Comparison of ENCODE assay signal across 13 cellular contexts in the genomic region with DNA sequence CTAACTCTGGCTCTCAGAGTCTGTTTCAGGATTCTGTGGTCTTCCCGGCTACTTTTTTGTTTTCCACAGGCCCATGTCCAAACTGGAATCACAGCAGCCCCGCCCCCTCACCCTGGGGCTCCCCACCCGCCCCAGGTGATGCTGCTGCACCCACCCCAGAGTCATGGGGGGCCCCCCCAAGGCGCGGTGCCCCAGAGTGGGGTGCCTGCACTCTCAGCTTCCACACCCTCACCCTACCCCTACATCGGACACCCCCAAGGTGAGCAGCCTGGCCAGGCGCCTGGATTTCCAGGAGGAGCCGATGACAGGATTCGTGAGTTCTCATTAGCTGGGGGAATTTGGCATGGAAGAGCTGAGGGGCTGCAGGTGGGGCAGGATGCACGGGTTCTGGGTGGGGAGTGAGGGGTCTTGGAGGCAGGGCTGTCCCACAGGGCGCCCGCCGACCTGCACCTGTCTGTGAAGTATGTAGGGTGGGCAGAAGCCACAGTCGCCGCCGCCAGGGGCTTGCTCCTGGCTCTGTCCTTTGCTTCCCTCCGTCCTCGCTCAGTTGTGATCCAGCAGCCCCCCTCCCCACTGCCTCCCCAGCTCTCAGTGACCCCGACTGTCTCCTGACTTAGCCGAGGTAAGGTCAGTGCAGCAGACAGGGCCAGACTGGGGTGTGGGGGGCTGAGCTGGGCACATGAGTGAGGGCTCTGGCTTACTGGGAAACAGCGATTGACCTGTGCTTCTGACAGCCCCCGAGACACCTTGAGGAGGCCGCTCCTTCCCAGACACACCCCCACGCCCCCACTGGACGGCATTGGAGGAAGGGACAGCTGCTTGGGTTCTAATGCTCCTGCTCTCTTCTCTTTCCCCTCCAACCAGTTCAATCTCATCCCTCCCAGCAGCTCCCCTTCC. TPM values are rescaled to one million over a fixed set of nuclear protein-coding genes. Genes with fewer than 3 reads are reported as not detected.
"Had no signal": no experiment of that assay in that cellular context is flagged by ENCODE, and none has a peak within 500 bp of the region (broad histone marks: within the 10 kb centered on the region; RNA-seq: fewer than 3 reads in every experiment).

No MANE protein-coding gene starts in this region.

- FAIRE-seq: bronchial epithelial cell, colon, keratinocyte had no signal

- H3K4me3 ChIP-seq: ascending aorta, ovary had no signal

- H3K27me3 Mint-ChIP-seq: activated CD4-positive, alpha-beta T cell treated with anti-CD3 and anti-CD28 coated beads, Interleukin-2, amount 10 ng/mL, durations not matched to agents 7 days and 5 days had no signal

- H3K27ac ChIP-seq: ascending aorta, ovary had no signal

- H3K27me3 ChIP-seq: ascending aorta, ovary had no signal

- H3K4me1 Mint-ChIP-seq: activated CD4-positive, alpha-beta T cell treated with anti-CD3 and anti-CD28 coated beads, Interleukin-2, amount 10 ng/mL, durations not matched to agents 7 days and 5 days; mesothelial cell of epicardium; neural crest cell had no signal

- H3K9me3 Mint-ChIP-seq: activated CD4-positive, alpha-beta T cell treated with anti-CD3 and anti-CD28 coated beads, Interleukin-2, amount 10 ng/mL, durations not matched to agents 7 days and 5 days; mesothelial cell of epicardium; neural crest cell had no signal

- H3K9me3 ChIP-seq: ascending aorta, ovary, SK-N-SH had no signal

- H3K36me3 ChIP-seq: ovary had no signal

- ATAC-seq: left ventricle myocardium superior had no signal

- DNase-seq: activated CD4-positive, alpha-beta T cell treated with anti-CD3 and anti-CD28 coated beads, Interleukin-2, amount 10 ng/mL, durations not matched to agents 7 days and 5 days; activated effector memory CD4-positive, alpha-beta T cell treated with Interleukin-2 at 50 U/mL for 16 hours; left ventricle myocardium superior; ovary; SK-N-SH; T-helper 1 cell; trophoblast cell had no signal

- H3K4me2 ChIP-seq: SK-N-SH had no signal

- H3K4me3 Mint-ChIP-seq: activated CD4-positive, alpha-beta T cell treated with anti-CD3 and anti-CD28 coated beads, Interleukin-2, amount 10 ng/mL, durations not matched to agents 7 days and 5 days; mesothelial cell of epicardium; neural crest cell had no signal

- H3K27ac Mint-ChIP-seq: activated CD4-positive, alpha-beta T cell treated with anti-CD3 and anti-CD28 coated beads, Interleukin-2, amount 10 ng/mL, durations not matched to agents 7 days and 5 days; mesothelial cell of epicardium had no signal

- H3K4me1 ChIP-seq: ascending aorta had no signal

- H3K9ac ChIP-seq: SK-N-SH had no signal

RNA-seq across cellular contexts. Expression of gene ATP2A1, which starts 42.2 kb away (rescaled TPM):
- total RNA-seq: ascending aorta had no signal
